In the genomic region with DNA sequence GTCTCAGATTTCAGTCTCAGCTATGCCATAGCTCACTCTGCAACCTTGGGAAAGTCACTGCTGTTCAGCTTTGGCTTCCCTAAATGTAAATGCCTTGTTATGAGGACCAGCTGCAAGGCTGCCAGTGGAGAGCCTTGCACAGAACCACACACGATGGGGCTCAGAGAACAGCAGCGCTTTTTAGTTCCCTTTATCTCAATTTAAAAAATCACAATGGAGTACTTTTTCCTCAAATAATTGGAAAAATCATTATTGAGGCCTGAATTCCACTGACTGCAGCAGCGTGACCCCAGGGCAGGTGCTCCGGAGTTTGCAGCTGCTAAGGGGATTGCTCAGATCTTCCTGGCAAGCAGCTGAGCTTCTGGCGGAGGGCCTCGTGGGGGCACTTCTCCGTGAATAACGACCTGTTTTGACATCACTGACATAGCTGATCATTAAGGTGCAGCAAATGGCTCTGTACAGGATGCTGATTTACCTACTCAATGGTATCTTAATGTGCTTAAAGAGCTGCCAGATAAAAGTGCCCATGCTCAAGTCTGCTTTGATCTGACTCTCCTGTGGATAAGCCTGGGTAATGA, we compare ENCODE assay signal across 17 cellular contexts.
A peak's percentile ranks its signal among the peaks of the same experiment; 100 is the strongest.
DNase-seq lines count a peak whose midpoint lies in the region; ATAC-seq, FAIRE-seq and TF ChIP-seq lines count a peak whose summit lies in the region.
"Had no signal": no experiment of that assay in that cellular context is flagged by ENCODE, and none has a peak within 500 bp of the region (broad histone marks: within the 10 kb centered on the region; RNA-seq: fewer than 3 reads in every experiment).

No MANE protein-coding gene starts in this region.

- no peak for ATAC-seq in Right ventricle myocardium superior (ENCODE audit: poor library complexity)
- ATAC-seq: activated CD8-positive, alpha-beta memory T cell treated with anti-CD3 and anti-CD28 coated beads, Interleukin-2, amount 10 ng/mL, durations not matched to agents 7 days and 5 days had no signal

- no peak overlapping the region for H3K4me3 ChIP-seq in choroid plexus epithelial cell (ENCODE audit: low read depth, low read length)
- H3K4me3 ChIP-seq: BLaER1, PC-9, testis had no signal

- in situ Hi-C loops in G401 (cut with HindIII; ENCODE audit: low sequenced_read_pairs) = no loop called here

- no peak for FAIRE-seq in RCC 7860 (lab: Jason Lieb, UNC)

- intact Hi-C loops in Right ventricle myocardium superior (cut with DNase I) = no loop called here

- no peak for TF ChIP-seq CTCF in choroid plexus epithelial cell (conservative IDR thresholded peaks at IDR 0.05; ENCODE audit: low read depth, low read length)

- DNase-seq in NCI-H1417 (lab: John Stamatoyannopoulos, UW) = peak; percentile 87 to 96 (median 89)
- peak; percentile 69 for DNase-seq in NCI-H2227 treated with DMSO at 0.1 percent for 48 hours (lab: John Stamatoyannopoulos, UW)
- DNase-seq in choroid plexus epithelial cell (ENCODE audit: low read depth) = peak; percentile 43
- peak; percentile 48 for DNase-seq in renal cortical epithelial cell (ENCODE audit: low read depth)
- no peak for DNase-seq in G401 (ENCODE audit: low spot score)
- DNase-seq in RCC 7860 (ENCODE audit: low spot score) = no peak
- no peak for DNase-seq in Right ventricle myocardium superior
- no peak for DNase-seq in GM19238 (ENCODE audit: insufficient read length, low spot score)
- DNase-seq: activated CD8-positive, alpha-beta memory T cell treated with anti-CD3 and anti-CD28 coated beads, Interleukin-2, amount 10 ng/mL, durations not matched to agents 7 days and 5 days; activated naive CD4-positive, alpha-beta T cell; effector CD4-positive, alpha-beta T cell; KBM-7; NCI-H226; PC-9; SW 1271; testis had no signal

Comparison
In these comparisons a context has a peak if more than half of its experiments do, and no peak if none do; other contexts are left out.
1. DNase-seq: peak in NCI-H1417 (3 of 3), NCI-H2227 treated with DMSO at 0.1 percent for 48 hours (single experiment), choroid plexus epithelial cell (single experiment) and renal cortical epithelial cell (single experiment); none in G401 (single experiment), RCC 7860 (single experiment), Right ventricle myocardium superior (single experiment) and GM19238 (single experiment).